Comparison of ENCODE assay signal across 18 cellular contexts in genomic region chr7:41745451-41745850, GRCh38. TPM values are rescaled to one million over a fixed set of nuclear protein-coding genes. Genes with fewer than 3 reads are reported as not detected.
DNase-seq lines count a peak whose midpoint lies in the region; ATAC-seq and TF ChIP-seq lines count a peak whose summit lies in the region.
"Had no signal": no experiment of that assay in that cellular context is flagged by ENCODE, and none has a peak within 500 bp of the region (broad histone marks: within the 10 kb centered on the region; RNA-seq: fewer than 3 reads in every experiment).

No MANE protein-coding gene starts in this region.

- no peaks in the 10 kb centered on the region for H3K4me1 ChIP-seq in vagina
- H3K4me1 ChIP-seq: A549, HAP-1 had no signal

- no peak for ATAC-seq in GM21360 (IDR thresholded peaks at IDR 0.05; ENCODE audit: unreplicated experiment)
- ATAC-seq: A549 had no signal

- no peak for TF ChIP-seq POLR2A in vagina (IDR thresholded peaks at IDR 0.05)

- no peak overlapping the region for H3K27ac ChIP-seq in vagina
- H3K27ac ChIP-seq: 22Rv1, A549, C4-2B had no signal

- no peak for TF ChIP-seq CTCF in fibroblast of mammary gland (conservative IDR thresholded peaks at IDR 0.05; ENCODE audit: control insufficient read depth, insufficient read depth, low read depth, low read length)
- TF ChIP-seq CTCF in vagina (IDR thresholded peaks at IDR 0.05) = no peak

- H3K9me3 ChIP-seq in vagina = no peaks in the 10 kb centered on the region
- H3K9me3 ChIP-seq: A549, HAP-1 had no signal

- H3K4me3 ChIP-seq in fibroblast of mammary gland (ENCODE audit: control insufficient read depth, low read depth, low read length) = no peak overlapping the region
- no peak overlapping the region for H3K4me3 ChIP-seq in vagina
- H3K4me3 ChIP-seq: A549, HAP-1 had no signal

- H3K27me3 ChIP-seq in vagina = no peaks in the 10 kb centered on the region

- peak; percentile 22 for DNase-seq in GM03348 (ENCODE audit: low spot score)
- peak; percentile 55 for DNase-seq in amniotic epithelial cell (ENCODE audit: low read depth)
- peak; percentile 38 for DNase-seq in fibroblast of mammary gland (ENCODE audit: low read depth)
- DNase-seq in iris pigment epithelial cell (ENCODE audit: low read depth) = peak; percentile 21
- DNase-seq in HCEC 1CT = no peak
- no peak for DNase-seq in vagina (ENCODE audit: extremely low spot score in 2 of 2)
- no peak for DNase-seq in hepatic stellate cell (ENCODE audit: low spot score)
- DNase-seq: AML-193; CD4-positive, alpha-beta T cell; DMS153; DMS79; GDM1 had no signal

- intact Hi-C loops in vagina (cut with DNase I) = no loop called here

- H3K36me3 ChIP-seq in vagina = no peaks in the 10 kb centered on the region
- H3K36me3 ChIP-seq: HAP-1 had no signal

RNA-seq across cellular contexts. Expression of gene INHBA, which starts 42.6 kb away (rescaled TPM):
- 2.2 TPM for total RNA-seq in vagina
- total RNA-seq: CD4-positive, alpha-beta T cell; HT-29 had no signal

Comparison
In these comparisons a context has a peak if more than half of its experiments do, and no peak if none do; other contexts are left out.
1. DNase-seq: peak in GM03348 (single experiment), amniotic epithelial cell (single experiment), fibroblast of mammary gland (single experiment) and iris pigment epithelial cell (single experiment); none in HCEC 1CT (single experiment), vagina (0 of 2) and hepatic stellate cell (single experiment).